In genomic region chr6:151961809-151962208, GRCh38 we compare ENCODE assay signal across 15 cellular contexts.
"Had no signal": no experiment of that assay in that cellular context is flagged by ENCODE, and none has a peak within 500 bp of the region (broad histone marks: within the 10 kb centered on the region; RNA-seq: fewer than 3 reads in every experiment).

No MANE protein-coding gene starts in this region.

- H3K27me3 ChIP-seq: brain microvascular endothelial cell, right lobe of liver had no signal

- H3K4me3 ChIP-seq: lung, right lobe of liver, thoracic aorta had no signal

- H3K36me3 Mint-ChIP-seq: activated naive CD4-positive, alpha-beta T cell treated with anti-CD3 and anti-CD28 coated beads, Interleukin-2, amount 50 U/mL, for 24 hours had no signal

- H3K27ac Mint-ChIP-seq: activated naive CD4-positive, alpha-beta T cell treated with anti-CD3 and anti-CD28 coated beads, Interleukin-2, amount 50 U/mL, for 24 hours; dendritic cell treated with granulocyte-macrophage colony-stimulating factor and Interleukin-4, amounts not matched to agents 40 ng/mL and 50 ng/mL, for 4 days; effector memory CD8-positive, alpha-beta T cell; T-helper 2 cell treated with Interferon-gamma antibody and Interleukin-4, amounts not matched to agents 5 μg/mL and 100 μg/mL, for 36 hours had no signal

- ATAC-seq: activated CD4-positive, CD25-positive, alpha-beta regulatory T cell treated with anti-CD3 and anti-CD28 coated beads, Interleukin-2, amount 50 U/mL, for 24 hours had no signal

- DNase-seq: activated CD8-positive, alpha-beta memory T cell treated with anti-CD3 and anti-CD28 coated beads for 24 hours; cerebellar nuclear complex; effector memory CD8-positive, alpha-beta T cell; glutamatergic neuron; naive B cell; right lobe of liver; stimulated activated CD4-positive, alpha-beta T cell treated with anti-CD3 and anti-CD28 coated beads, Interleukin-1b, Interleukin-23, amount 100 ng/mL, for 48 hours had no signal

- H3K27ac ChIP-seq: brain microvascular endothelial cell, neutrophil, right lobe of liver, thoracic aorta had no signal

- H3K9me3 Mint-ChIP-seq: T-helper 2 cell treated with Interferon-gamma antibody and Interleukin-4, amounts not matched to agents 5 μg/mL and 100 μg/mL, for 36 hours had no signal

- H3K4me3 Mint-ChIP-seq: activated naive CD4-positive, alpha-beta T cell treated with anti-CD3 and anti-CD28 coated beads, Interleukin-2, amount 50 U/mL, for 24 hours; dendritic cell treated with granulocyte-macrophage colony-stimulating factor and Interleukin-4, amounts not matched to agents 40 ng/mL and 50 ng/mL, for 4 days; T-helper 2 cell treated with Interferon-gamma antibody and Interleukin-4, amounts not matched to agents 5 μg/mL and 100 μg/mL, for 36 hours had no signal

- H3K36me3 ChIP-seq: brain microvascular endothelial cell, neutrophil, right lobe of liver, thoracic aorta had no signal

- H3K27me3 Mint-ChIP-seq: activated naive CD4-positive, alpha-beta T cell treated with anti-CD3 and anti-CD28 coated beads, Interleukin-2, amount 50 U/mL, for 24 hours had no signal
